In the genomic region with DNA sequence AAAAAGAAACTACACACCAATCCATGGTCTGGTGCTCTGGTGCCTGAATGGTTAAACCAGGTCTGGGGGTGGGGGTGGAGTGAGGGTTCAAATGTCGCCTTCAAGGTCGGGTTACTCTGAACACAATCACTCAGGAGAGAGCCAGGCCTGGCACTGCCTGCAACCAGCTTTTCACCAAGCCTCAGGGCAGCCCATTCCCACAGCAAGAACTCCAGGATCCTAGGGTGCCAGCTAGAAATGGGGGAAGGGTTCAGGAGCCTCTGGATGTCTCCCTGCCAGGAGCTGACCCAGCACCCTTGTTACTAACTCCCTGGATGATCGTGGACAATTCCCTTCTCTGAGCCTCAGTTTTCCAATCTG, we compare ENCODE assay signal across 11 cellular contexts. TPM values are rescaled to one million over a fixed set of nuclear protein-coding genes. Genes with fewer than 3 reads are reported as not detected.
A peak's percentile ranks its signal among the peaks of the same experiment; 100 is the strongest.
DNase-seq lines count a peak whose midpoint lies in the region; ATAC-seq and TF ChIP-seq lines count a peak whose summit lies in the region.
"Had no signal": no experiment of that assay in that cellular context is flagged by ENCODE, and none has a peak within 500 bp of the region (broad histone marks: within the 10 kb centered on the region; RNA-seq: fewer than 3 reads in every experiment).

No MANE protein-coding gene starts in this region.

- peak overlapping the region; percentile 92 for H3K56ac ChIP-seq in mesendoderm (ENCODE audit: low read length)

- H3K18ac ChIP-seq in mesendoderm (ENCODE audit: low read length): peak overlapping the region; percentile 75

- peak; percentile 60 for DNase-seq in NCI-H69 (lab: John Stamatoyannopoulos, UW)
- no peak for DNase-seq in mesendoderm
- DNase-seq in thyroid gland: peak; percentile 32 to 56
- no peak for DNase-seq in cerebellar nuclear complex (lab: John Stamatoyannopoulos, UW)
- no peak for DNase-seq in MV-4-11 (lab: John Stamatoyannopoulos, UW)
- no peak for DNase-seq in DMS 273 (lab: John Stamatoyannopoulos, UW; ENCODE audit: unreplicated experiment)
- DNase-seq: activated effector memory CD4-positive, alpha-beta T cell treated with Interleukin-2 at 50 U/mL for 16 hours; NCI-H446 had no signal

- TF ChIP-seq POLR2A in thyroid gland (IDR thresholded peaks at IDR 0.05): no peak

- H2AK5ac ChIP-seq in mesendoderm (ENCODE audit: low read length): peak overlapping the region; percentile 17

- H4K8ac ChIP-seq in mesendoderm (ENCODE audit: low read depth, low read length): no peak overlapping the region

- intact Hi-C loops in thyroid gland (cut with DNase I): no loop called here

- H3K9me3 ChIP-seq in duodenal mucosa (ENCODE audit: control insufficient read depth in 1 of 2, low read length in 2 of 2) (no peaks in the 10 kb centered on the region), thyroid gland (no peaks in the 10 kb centered on the region)

- no peaks in the 10 kb centered on the region for H3K27me3 ChIP-seq in duodenal mucosa (ENCODE audit: control insufficient read depth in 1 of 2, insufficient read depth in 2 of 2, low read length in 2 of 2)
- no peaks in the 10 kb centered on the region for H3K27me3 ChIP-seq in mesendoderm (ENCODE audit: insufficient read depth, low read length, poor library complexity)
- no peaks in the 10 kb centered on the region for H3K27me3 ChIP-seq in thyroid gland

- H3K23ac ChIP-seq in mesendoderm (ENCODE audit: low read length): no peak overlapping the region

- peak overlapping the region; percentile 74 for H3K4ac ChIP-seq in mesendoderm (ENCODE audit: low read depth, low read length)

- peaks cover 70% of the 10 kb centered on the region for H3K79me2 ChIP-seq in mesendoderm (ENCODE audit: control insufficient read depth, insufficient read depth, low read length)

- H3K27ac ChIP-seq in duodenal mucosa (ENCODE audit: low read depth, low read length) (peak overlapping the region; percentile 91), mesendoderm (ENCODE audit: low read depth, low read length) (peak overlapping the region; percentile 97), thyroid gland (peak overlapping the region; percentile 93 to 98 (median 97))

- H3K4me3 ChIP-seq in duodenal mucosa (ENCODE audit: low read depth in 1 of 2, low read length in 2 of 2): peak overlapping the region; percentile 4 to 92
- H3K4me3 ChIP-seq in mesendoderm (ENCODE audit: low read length): no peak overlapping the region
- H3K4me3 ChIP-seq in thyroid gland (replicated peaks in 1 of 3): peak overlapping the region in 1 of 3 donors; percentile 15

- H2BK5ac ChIP-seq in mesendoderm (ENCODE audit: low read length): peak overlapping the region; percentile 26

- H3K9ac ChIP-seq in duodenal mucosa (ENCODE audit: low read depth in 1 of 2, low read length in 2 of 2): peak overlapping the region; percentile 16 to 96
- peak overlapping the region; percentile 42 for H3K9ac ChIP-seq in mesendoderm (ENCODE audit: low read length)

- no CpG with 5 or more reads among the region's 3 CpGs for WGBS in mesendoderm (ENCODE audit: extremely low coverage, insufficient coverage, low lambda C conversion rate)
- WGBS in thyroid gland, 2 donors: 27 to 44% methylated on average over 3 of the region's 3 CpGs

- peaks cover 95 to 97% of the 10 kb centered on the region in 2 donors for H3K4me1 ChIP-seq in duodenal mucosa (ENCODE audit: control insufficient read depth in 1 of 2, insufficient read depth in 2 of 2, low read length in 2 of 2)
- peaks cover 70% of the 10 kb centered on the region for H3K4me1 ChIP-seq in mesendoderm (ENCODE audit: control insufficient read depth, low read depth, low read length)
- H3K4me1 ChIP-seq in thyroid gland: peaks cover 97 to 99% of the 10 kb centered on the region in 2 donors

- H2BK120ac ChIP-seq in mesendoderm (ENCODE audit: low read depth, low read length): no peak overlapping the region

- ATAC-seq in GM19395 (IDR thresholded peaks at IDR 0.05; ENCODE audit: unreplicated experiment): no peak

- H3K36me3 ChIP-seq in duodenal mucosa (ENCODE audit: control insufficient read depth in 1 of 2, insufficient read depth in 2 of 2, low read length in 2 of 2) (no peaks in the 10 kb centered on the region), mesendoderm (ENCODE audit: control insufficient read depth, insufficient read depth, low read length) (no peaks in the 10 kb centered on the region), thyroid gland (no peaks in the 10 kb centered on the region)

- no peak overlapping the region for H4K5ac ChIP-seq in mesendoderm (ENCODE audit: low read length)

- no peak overlapping the region for H2BK15ac ChIP-seq in mesendoderm (replicated peaks; ENCODE audit: low read depth)

- H3K79me1 ChIP-seq in mesendoderm (ENCODE audit: low read length): peaks cover 41% of the 10 kb centered on the region

- TF ChIP-seq CTCF in thyroid gland (IDR thresholded peaks at IDR 0.05): no peak

- H3K4me2 ChIP-seq in mesendoderm (ENCODE audit: low read length): peak overlapping the region; percentile 36

RNA-seq across cellular contexts. Expression of a gene that starts 6.7 kb away (rescaled TPM):
- 33.0 TPM for polyA plus RNA-seq in mesendoderm (2013, experiment 1 of 2)
- 33.2 TPM for polyA plus RNA-seq in mesendoderm (2013, experiment 2 of 2)
- 100 to 1,000 TPM in 1 of 4 donors, 10 to 100 TPM in 3; 35.5 to 101 (median 63.3) TPM for total RNA-seq in thyroid gland

RNA-seq across cellular contexts. Expression of a gene that starts 21.4 kb away (rescaled TPM):
- polyA plus RNA-seq in mesendoderm (2013, experiment 1 of 2): 13.8 TPM
- 13.5 TPM for polyA plus RNA-seq in mesendoderm (2013, experiment 2 of 2)
- 10 to 100 TPM; 52.7 to 86.1 (median 76.6) TPM for total RNA-seq in thyroid gland

RNA-seq across cellular contexts. Expression of a gene that starts 33.5 kb away (rescaled TPM):
- 0.98 TPM for polyA plus RNA-seq in mesendoderm (2013, experiment 1 of 2)
- polyA plus RNA-seq in mesendoderm (2013, experiment 2 of 2): 1.0 TPM
- 1 to 10 TPM in 1 of 4 donors, not detected in 3; 1.2 TPM for total RNA-seq in thyroid gland
- total RNA-seq: glomerular endothelial cell had no signal

RNA-seq across cellular contexts. Expression of a gene that starts 34.9 kb away (rescaled TPM):
- polyA plus RNA-seq in mesendoderm (2013, experiment 1 of 2): 0.25 TPM
- 0.24 TPM for polyA plus RNA-seq in mesendoderm (2013, experiment 2 of 2)
- not detected for total RNA-seq in thyroid gland
- total RNA-seq: glomerular endothelial cell had no signal

RNA-seq across cellular contexts. Expression of a gene that starts 36.6 kb away (rescaled TPM):
- polyA plus RNA-seq in mesendoderm (2013, experiment 1 of 2): 0.07 TPM
- polyA plus RNA-seq in mesendoderm (2013, experiment 2 of 2): not detected
- total RNA-seq in thyroid gland: not detected
- total RNA-seq: glomerular endothelial cell had no signal

Comparison
In these comparisons a context has a peak if more than half of its experiments do, and no peak if none do; other contexts are left out.
1. DNase-seq: peak in NCI-H69 (single experiment) and thyroid gland (2 of 2); none in mesendoderm (single experiment), cerebellar nuclear complex (0 of 2), MV-4-11 (single experiment) and DMS 273 (single experiment).
2. Peak in every context shown above with its lines, with median percentiles within 50 percentile points of each other: H3K27ac ChIP-seq.